In genomic region chr19:6947745-6948144, GRCh38 we compare ENCODE assay signal across 9 cellular contexts.
DNase-seq lines count a peak whose midpoint lies in the region; ATAC-seq and TF ChIP-seq lines count a peak whose summit lies in the region.
"Had no signal": no experiment of that assay in that cellular context is flagged by ENCODE, and none has a peak within 500 bp of the region (broad histone marks: within the 10 kb centered on the region; RNA-seq: fewer than 3 reads in every experiment).

No MANE protein-coding gene starts in this region.

- H3K27ac ChIP-seq in stomach = no peak overlapping the region
- H3K27ac ChIP-seq: HL-60 had no signal

- no peak for TF ChIP-seq POLR2A in stomach (IDR thresholded peaks at IDR 0.05)

- no peaks in the 10 kb centered on the region for H3K36me3 Mint-ChIP-seq in activated naive CD8-positive, alpha-beta T cell treated with anti-CD3 and anti-CD28 coated beads for 36 hours

- DNase-seq in MG63 (peak; percentile 94), HT-29 (ENCODE audit: low spot score) (no peak), NCI-H524 treated with DMSO at 0.1 percent for 48 hours (lab: John Stamatoyannopoulos, UW) (no peak), stomach (no peak), sciatic nerve (ENCODE audit: low spot score) (no peak)
- peak; percentile 61 for DNase-seq in activated naive CD8-positive, alpha-beta T cell treated with anti-CD3 and anti-CD28 coated beads for 36 hours
- peak; percentile 22 to 59 (median 32) for DNase-seq in stimulated activated CD4-positive, alpha-beta T cell treated with anti-CD3 and anti-CD28 coated beads, TNF-alpha, amount 100 ng/mL, for 24 hours (ENCODE audit: low read depth in 3 of 3)

- H3K4me1 Mint-ChIP-seq in activated naive CD8-positive, alpha-beta T cell treated with anti-CD3 and anti-CD28 coated beads for 36 hours = peaks cover 17% of the 10 kb centered on the region

- no peaks in the 10 kb centered on the region for H3K27me3 Mint-ChIP-seq in activated naive CD8-positive, alpha-beta T cell treated with anti-CD3 and anti-CD28 coated beads for 36 hours

- H3K9me3 Mint-ChIP-seq in activated naive CD8-positive, alpha-beta T cell treated with anti-CD3 and anti-CD28 coated beads for 36 hours = peaks cover 2% of the 10 kb centered on the region

- TF ChIP-seq CTCF in stomach (IDR thresholded peaks at IDR 0.05) = no peak

- TF ChIP-seq EP300 in stomach (IDR thresholded peaks at IDR 0.05) = no peak

- WGBS in stomach, 5 donors = 35 to 42% (median 40%) methylated on average over 5 of the region's 5 CpGs

- H3K9me3 ChIP-seq in MG63 = no peaks in the 10 kb centered on the region; the same call in 1 of the 2 replicates
- H3K9me3 ChIP-seq in stomach = no peaks in the 10 kb centered on the region

- H3K4me3 ChIP-seq in MG63 = no peak overlapping the region
- no peak overlapping the region for H3K4me3 ChIP-seq in stomach

- ATAC-seq in GM19452 (IDR thresholded peaks at IDR 0.05; ENCODE audit: unreplicated experiment) (peak; percentile 58), sciatic nerve (no peak)

- intact Hi-C loops in stomach (cut with DNase I; ENCODE audit: low total_unique reads) = no loop called here
- intact Hi-C loops in sciatic nerve (cut with DNase I) = no loop called here

- H3K27ac Mint-ChIP-seq in activated naive CD8-positive, alpha-beta T cell treated with anti-CD3 and anti-CD28 coated beads for 36 hours = no peak overlapping the region

- no peaks in the 10 kb centered on the region for H3K4me1 ChIP-seq in stomach

- no peak overlapping the region for H3K4me3 Mint-ChIP-seq in activated naive CD8-positive, alpha-beta T cell treated with anti-CD3 and anti-CD28 coated beads for 36 hours

- H3K27me3 ChIP-seq in MG63 (no peaks in the 10 kb centered on the region), stomach (peaks cover 0 to 5% (median 0%) of the 10 kb centered on the region in 3 donors)

- H3K36me3 ChIP-seq in MG63 = no peaks in the 10 kb centered on the region
- no peaks in the 10 kb centered on the region for H3K36me3 ChIP-seq in stomach

Comparison
In these comparisons a context has a peak if more than half of its experiments do, and no peak if none do; other contexts are left out.
1. DNase-seq: peak in MG63 (single experiment), activated naive CD8-positive, alpha-beta T cell treated with anti-CD3 and anti-CD28 coated beads for 36 hours (single experiment) and stimulated activated CD4-positive, alpha-beta T cell treated with anti-CD3 and anti-CD28 coated beads, TNF-alpha, amount 100 ng/mL, for 24 hours (3 of 3); none in HT-29 (single experiment), NCI-H524 treated with DMSO at 0.1 percent for 48 hours (single experiment), stomach (single experiment) and sciatic nerve (single experiment).